In the genomic region with DNA sequence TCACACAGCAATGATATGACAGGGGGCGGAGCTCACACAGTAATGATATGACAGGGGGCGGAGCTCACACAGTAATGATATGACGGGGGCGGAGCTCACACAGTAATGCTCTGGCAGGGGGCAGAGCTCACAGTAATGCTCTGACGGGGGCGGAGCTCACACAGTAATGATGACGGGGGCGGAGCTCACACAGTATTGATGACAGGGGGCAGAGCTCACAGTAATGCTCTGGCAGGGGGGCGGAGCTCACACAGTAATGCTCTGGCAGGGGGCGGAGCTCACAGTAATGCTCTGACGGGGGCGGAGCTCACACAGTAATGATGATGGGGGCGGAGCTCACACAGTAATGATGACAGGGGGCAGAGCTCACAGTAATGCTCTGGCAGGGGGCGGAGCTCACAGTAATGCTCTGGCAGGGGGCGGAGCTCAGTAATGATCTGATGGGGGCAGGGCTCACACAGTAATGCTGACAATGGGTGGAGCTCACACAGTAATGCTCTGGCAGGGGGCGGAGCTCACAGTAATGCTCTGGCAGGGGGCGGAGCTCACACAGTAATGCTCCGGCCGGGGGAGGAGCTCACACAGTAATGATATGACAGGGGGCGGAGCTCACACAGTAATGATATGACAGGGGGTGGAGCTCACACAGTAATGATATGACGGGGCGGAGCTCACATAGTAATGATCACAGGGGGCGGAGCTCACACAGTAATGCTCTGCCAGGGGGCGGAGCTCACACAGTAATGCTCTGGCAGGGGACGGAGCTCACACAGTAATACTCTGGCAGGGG, we compare ENCODE assay signal across 8 cellular contexts. TPM values are rescaled to one million over a fixed set of nuclear protein-coding genes. Genes with fewer than 3 reads are reported as not detected.
DNase-seq lines count a peak whose midpoint lies in the region; ATAC-seq and TF ChIP-seq lines count a peak whose summit lies in the region.
"Not testable (repeated sequence)": the region's sequence is repeated elsewhere in the genome, so short reads cannot be mapped to it uniquely, and the experiment has no call there.

No MANE protein-coding gene starts in this region.

- H3K27ac ChIP-seq in Karpas-422 (ENCODE audit: low read length); foreskin keratinocyte: not testable (repeated sequence)

- not testable (repeated sequence) for H3K4me3 Mint-ChIP-seq in Calu3 (ENCODE audit: low read depth, unreplicated experiment); activated CD8-positive, alpha-beta memory T cell treated with anti-CD3 and anti-CD28 coated beads, Interleukin-2, amount 10 ng/mL, durations not matched to agents 7 days and 5 days; osteocyte (ENCODE audit: unreplicated experiment); stimulated activated memory B cell treated with anti-CD40 and anti-IgM and Interleukin-4, amounts not matched to agents 10 μg/mL and 1 μg/mL and 100 μg/mL, for 72 hours

- not testable (repeated sequence) for H3K9me3 Mint-ChIP-seq in Calu3 (ENCODE audit: low read depth, unreplicated experiment); activated CD8-positive, alpha-beta memory T cell treated with anti-CD3 and anti-CD28 coated beads, Interleukin-2, amount 10 ng/mL, durations not matched to agents 7 days and 5 days (ENCODE audit: low read depth); osteocyte (ENCODE audit: unreplicated experiment); stimulated activated memory B cell treated with anti-CD40 and anti-IgM and Interleukin-4, amounts not matched to agents 10 μg/mL and 1 μg/mL and 100 μg/mL, for 72 hours

- H3K9ac ChIP-seq in Karpas-422 (ENCODE audit: low read length), result not testable (repeated sequence)

- H3K36me3 Mint-ChIP-seq in Calu3 (ENCODE audit: insufficient read depth, unreplicated experiment) (peaks cover 55% of the 10 kb centered on the region), osteocyte (ENCODE audit: unreplicated experiment) (peaks cover 26% of the 10 kb centered on the region)
- H3K36me3 Mint-ChIP-seq in activated CD8-positive, alpha-beta memory T cell treated with anti-CD3 and anti-CD28 coated beads, Interleukin-2, amount 10 ng/mL, durations not matched to agents 7 days and 5 days, result peaks cover 34% of the 10 kb centered on the region
- H3K36me3 Mint-ChIP-seq in stimulated activated memory B cell treated with anti-CD40 and anti-IgM and Interleukin-4, amounts not matched to agents 10 μg/mL and 1 μg/mL and 100 μg/mL, for 72 hours, result peaks cover 58% of the 10 kb centered on the region

- peaks cover 20% of the 10 kb centered on the region for H3K36me3 ChIP-seq in Karpas-422 (ENCODE audit: insufficient read depth, low read length)

- H3K4me2 ChIP-seq in Karpas-422 (ENCODE audit: low read depth, low read length, poor library complexity, severe bottlenecking), result not testable (repeated sequence)

- H3K79me2 ChIP-seq in Karpas-422 (ENCODE audit: low read length), result not testable (repeated sequence)

- ATAC-seq in SK-N-SH treated with all-trans-retinoic acid at 6 μM for 48 hours (peak; percentile 30; the same call in 2 of the 3 replicates), foreskin keratinocyte (peak; percentile 36)
- peak; percentile 47 for ATAC-seq in activated CD8-positive, alpha-beta memory T cell treated with anti-CD3 and anti-CD28 coated beads, Interleukin-2, amount 10 ng/mL, durations not matched to agents 7 days and 5 days
- not testable (repeated sequence) for ATAC-seq in stimulated activated memory B cell treated with anti-CD40 and anti-IgM and Interleukin-4, amounts not matched to agents 10 μg/mL and 1 μg/mL and 100 μg/mL, for 72 hours

- BruUV-seq in Calu3 (replicated peaks; lab: Mats Ljungman, UMichigan), result not testable (repeated sequence)

- not testable (repeated sequence) for H3K4me1 ChIP-seq in Karpas-422 (ENCODE audit: low read length); foreskin keratinocyte

- intact Hi-C loops in Calu3 (cut with micrococcal nuclease; ENCODE audit: unreplicated experiment), result not testable (repeated sequence)

- not testable (repeated sequence) for H3K4me3 ChIP-seq in Karpas-422 (ENCODE audit: low read length)

- H3K4me1 Mint-ChIP-seq in Calu3 (ENCODE audit: low read depth, unreplicated experiment); osteocyte (ENCODE audit: unreplicated experiment): not testable (repeated sequence)
- peaks cover 16% of the 10 kb centered on the region for H3K4me1 Mint-ChIP-seq in activated CD8-positive, alpha-beta memory T cell treated with anti-CD3 and anti-CD28 coated beads, Interleukin-2, amount 10 ng/mL, durations not matched to agents 7 days and 5 days
- peaks cover 16% of the 10 kb centered on the region for H3K4me1 Mint-ChIP-seq in stimulated activated memory B cell treated with anti-CD40 and anti-IgM and Interleukin-4, amounts not matched to agents 10 μg/mL and 1 μg/mL and 100 μg/mL, for 72 hours

- H3K9me3 ChIP-seq in Karpas-422 (ENCODE audit: low read length), result not testable (repeated sequence)

- H3K27me3 Mint-ChIP-seq in Calu3 (ENCODE audit: unreplicated experiment); activated CD8-positive, alpha-beta memory T cell treated with anti-CD3 and anti-CD28 coated beads, Interleukin-2, amount 10 ng/mL, durations not matched to agents 7 days and 5 days; osteocyte (ENCODE audit: unreplicated experiment); stimulated activated memory B cell treated with anti-CD40 and anti-IgM and Interleukin-4, amounts not matched to agents 10 μg/mL and 1 μg/mL and 100 μg/mL, for 72 hours: not testable (repeated sequence)

- not testable (repeated sequence) for H3K27me3 ChIP-seq in Karpas-422 (ENCODE audit: low read length); foreskin keratinocyte

- TF ChIP-seq CTCF in Calu3 (IDR thresholded peaks at IDR 0.05; ENCODE audit: unreplicated experiment); foreskin keratinocyte (conservative IDR thresholded peaks at IDR 0.05); osteocyte (IDR thresholded peaks at IDR 0.05): not testable (repeated sequence)

- H3K9me2 ChIP-seq in Karpas-422 (replicated peaks; ENCODE audit: insufficient read depth, low read length), result not testable (repeated sequence)

- CTCF ChIA-PET in Calu3 (lab: Charles Lee), result interaction anchor here (0.7 to 0.8 kb wide), 2 partner anchors 671 to 717 kb away, joined by 3 to 7 read pairs; no protein-coding TSS in a partner anchor
- CTCF ChIA-PET in activated CD8-positive, alpha-beta memory T cell treated with anti-CD3 and anti-CD28 coated beads, Interleukin-2, amount 10 ng/mL, durations not matched to agents 7 days and 5 days (lab: Charles Lee), result interaction anchor here (1.2 kb wide), 1 partner anchor 110 kb away, joined by 3 read pairs; no protein-coding TSS in a partner anchor

- H3K27ac Mint-ChIP-seq in Calu3 (ENCODE audit: unreplicated experiment), result peak overlapping the region; percentile 75
- H3K27ac Mint-ChIP-seq in activated CD8-positive, alpha-beta memory T cell treated with anti-CD3 and anti-CD28 coated beads, Interleukin-2, amount 10 ng/mL, durations not matched to agents 7 days and 5 days, result peak overlapping the region; percentile 5
- not testable (repeated sequence) for H3K27ac Mint-ChIP-seq in osteocyte (ENCODE audit: unreplicated experiment)
- peak overlapping the region; percentile 29 for H3K27ac Mint-ChIP-seq in stimulated activated memory B cell treated with anti-CD40 and anti-IgM and Interleukin-4, amounts not matched to agents 10 μg/mL and 1 μg/mL and 100 μg/mL, for 72 hours

- H2AFZ ChIP-seq in Karpas-422 (ENCODE audit: low read length), result not testable (repeated sequence)

- DNase-seq in Calu3, result peak; percentile 11
- peak; percentile 92 for DNase-seq in Karpas-422
- peak; percentile 57 for DNase-seq in activated CD8-positive, alpha-beta memory T cell treated with anti-CD3 and anti-CD28 coated beads, Interleukin-2, amount 10 ng/mL, durations not matched to agents 7 days and 5 days
- peak; percentile 12 for DNase-seq in amniotic epithelial cell (ENCODE audit: low read depth)
- not testable (repeated sequence) for DNase-seq in foreskin keratinocyte
- DNase-seq in osteocyte (ENCODE audit: extremely low spot score, unreplicated experiment), result peak; percentile 68

- not testable (repeated sequence) for H4K20me1 ChIP-seq in Karpas-422 (ENCODE audit: insufficient read depth, low read depth, low read length)

RNA-seq across cellular contexts. Expression of gene TNK2, which starts 52.8 kb away (rescaled TPM):
- total RNA-seq in Calu3 (2022), result 50.4 and 53.0 TPM in 2 replicates
- 25.5 and 26.0 TPM in 2 replicates for total RNA-seq in Karpas-422 (2014; rRNA removed; shearing (Covaris generic); ENCODE audit: low replicate concordance)
- 100 to 1,000 TPM; 150 to 177 TPM for total RNA-seq in activated CD8-positive, alpha-beta memory T cell treated with anti-CD3 and anti-CD28 coated beads, Interleukin-2, amount 10 ng/mL, durations not matched to agents 7 days and 5 days
- 26.7 and 29.8 TPM in 2 replicates for total RNA-seq in foreskin keratinocyte
- 28.1 and 30.7 TPM in 2 replicates for polyA plus RNA-seq in foreskin keratinocyte
- 42.9 and 54.2 TPM in 2 replicates for total RNA-seq in osteocyte
